9 cellular contexts compared by ENCODE assay signal in the genomic region with DNA sequence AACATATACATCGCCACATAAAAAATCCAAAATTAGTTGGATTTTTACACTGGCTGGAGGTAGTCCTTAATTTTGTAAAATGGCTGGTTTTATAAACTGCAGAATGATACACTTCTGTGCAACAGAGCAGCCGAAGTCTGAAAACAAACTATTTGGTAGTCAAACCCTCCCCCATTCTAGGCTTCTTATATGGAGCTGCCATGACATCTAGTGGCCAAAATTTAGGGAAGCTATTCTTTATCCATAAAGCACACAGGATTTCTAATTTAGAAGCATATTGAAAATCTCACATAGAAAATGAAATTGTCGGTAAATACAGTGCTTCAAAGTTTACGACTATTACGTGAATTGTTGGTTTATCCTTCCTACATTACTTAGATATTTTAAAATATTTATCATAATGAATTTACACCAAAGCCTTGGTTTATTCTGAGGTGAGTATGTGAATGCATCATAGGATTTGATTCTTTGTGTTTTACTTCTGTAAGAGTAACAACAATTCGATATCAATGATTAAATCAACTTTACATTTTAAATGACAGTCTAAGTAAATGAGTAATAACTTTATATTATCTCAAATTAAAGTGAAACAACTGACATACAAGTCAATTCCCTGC.
DNase-seq lines count a peak whose midpoint lies in the region; ATAC-seq and TF ChIP-seq lines count a peak whose summit lies in the region.
"Had no signal": no experiment of that assay in that cellular context is flagged by ENCODE, and none has a peak within 500 bp of the region (broad histone marks: within the 10 kb centered on the region; RNA-seq: fewer than 3 reads in every experiment).

No MANE protein-coding gene starts in this region.

- no peak overlapping the region for H3K9ac ChIP-seq in SK-N-MC (ENCODE audit: insufficient read length)
- H3K9ac ChIP-seq: BLaER1 had no signal

- no peaks in the 10 kb centered on the region for H3K36me3 ChIP-seq in SK-N-MC (ENCODE audit: insufficient read depth, low read length)
- H3K36me3 ChIP-seq: BLaER1 had no signal

- peak; percentile 54 for TF ChIP-seq CTCF in foreskin fibroblast (IDR thresholded peaks at IDR 0.05; ENCODE audit: low read depth, low read length)

- H3K9me3 ChIP-seq in SK-N-MC (ENCODE audit: low read depth, low read length) = no peaks in the 10 kb centered on the region
- H3K9me3 ChIP-seq: BLaER1 had no signal

- ATAC-seq in GM19395 (IDR thresholded peaks at IDR 0.05; ENCODE audit: unreplicated experiment) = peak; percentile 77
- no peak for ATAC-seq in stimulated activated naive CD8-positive, alpha-beta T cell treated with anti-CD3 and anti-CD28 coated beads, Interleukin-15, Interleukin-2, amounts not matched to agents 100 U/mL and 50 U/mL, for 24 hours

- H3K4me3 ChIP-seq in SK-N-MC (peak overlapping the region; percentile 26; the same call in 1 of the 2 replicates), foreskin fibroblast (ENCODE audit: low read depth in 1 of 2, low read length in 2 of 2) (no peak overlapping the region)
- H3K4me3 ChIP-seq: BLaER1 had no signal

- peak; percentile 45 for DNase-seq in DMS153 treated with DMSO at 0.1 percent for 48 hours (lab: John Stamatoyannopoulos, UW; ENCODE audit: unreplicated experiment)
- no peak for DNase-seq in DMS153 (lab: John Stamatoyannopoulos, UW)
- peak; percentile 74 for DNase-seq in HT-29 (ENCODE audit: low spot score)
- peak; percentile 61 for DNase-seq in SK-N-MC (ENCODE audit: low read depth, low spot score)
- peak; percentile 50 to 78 for DNase-seq in foreskin fibroblast
- peak; percentile 40 for DNase-seq in renal cortical epithelial cell (ENCODE audit: low read depth)
- no peak for DNase-seq in stimulated activated naive CD8-positive, alpha-beta T cell treated with anti-CD3 and anti-CD28 coated beads, Interleukin-15, Interleukin-2, amounts not matched to agents 100 U/mL and 50 U/mL, for 24 hours

- H3K27ac ChIP-seq in SK-N-MC = no peak overlapping the region
- H3K27ac ChIP-seq: BLaER1 had no signal

Comparison
In these comparisons a context has a peak if more than half of its experiments do, and no peak if none do; other contexts are left out.
1. DNase-seq: peak in DMS153 treated with DMSO at 0.1 percent for 48 hours (single experiment), HT-29 (single experiment), SK-N-MC (single experiment), foreskin fibroblast (2 of 2) and renal cortical epithelial cell (single experiment); none in DMS153 (single experiment) and stimulated activated naive CD8-positive, alpha-beta T cell treated with anti-CD3 and anti-CD28 coated beads, Interleukin-15, Interleukin-2, amounts not matched to agents 100 U/mL and 50 U/mL, for 24 hours (single experiment).